In the genomic region with DNA sequence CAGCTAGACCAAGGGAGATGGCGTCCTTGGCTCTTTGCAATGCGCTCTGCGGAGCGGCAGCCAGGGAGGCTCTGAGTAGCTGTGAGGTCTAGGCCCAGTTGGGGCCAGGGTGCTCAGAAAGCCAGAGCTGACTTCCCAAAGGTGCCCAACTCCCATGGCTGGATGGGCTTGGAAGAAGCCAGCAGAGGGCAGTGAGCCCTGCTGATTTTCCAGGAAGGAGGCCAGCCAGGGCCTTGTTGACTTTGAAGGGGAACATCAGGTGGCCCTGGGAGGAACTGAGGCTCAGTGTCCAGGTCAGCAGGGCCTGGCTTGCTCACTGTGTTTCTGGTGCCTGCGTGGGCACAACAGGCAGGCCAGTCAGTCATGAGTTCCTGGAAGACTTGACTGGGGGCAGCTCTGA, we compare ENCODE assay signal across 11 cellular contexts. TPM values are rescaled to one million over a fixed set of nuclear protein-coding genes. Genes with fewer than 3 reads are reported as not detected.
DNase-seq lines count a peak whose midpoint lies in the region; ATAC-seq and TF ChIP-seq lines count a peak whose summit lies in the region.
"Had no signal": no experiment of that assay in that cellular context is flagged by ENCODE, and none has a peak within 500 bp of the region (broad histone marks: within the 10 kb centered on the region; RNA-seq: fewer than 3 reads in every experiment).

No MANE protein-coding gene starts in this region.

- POLR2A ChIA-PET in SK-N-SH (lab: Yijun Ruan, JAX) = interaction anchor here (0.8 kb wide), 1 partner anchor 364 kb away, joined by 4 read pairs; no protein-coding TSS in a partner anchor

- TF ChIP-seq EP300 in SK-N-SH (IDR thresholded peaks at IDR 0.05; ENCODE audit: borderline replicate concordance in 1 of 2, low read depth in 1 of 2, low read length in 1 of 2) = no peak

- CTCF ChIA-PET in SK-N-SH (lab: Yijun Ruan, JAX) = interaction anchor here (1.1 to 6.4 kb wide), 9 partner anchors 11 to 422 kb away, joined by 3 to 75 read pairs (median 3); a partner anchor contains a TSS

- peak; percentile 58 for DNase-seq in DMS 273 (lab: John Stamatoyannopoulos, UW; ENCODE audit: unreplicated experiment)
- no peak for DNase-seq in DMS 273 treated with DMSO at 0.1 percent for 48 hours (lab: John Stamatoyannopoulos, UW)
- no peak for DNase-seq in SK-N-SH
- peak in 4 of 5 donors; percentile 32 to 60 (median 50) for DNase-seq in heart left ventricle
- DNase-seq in retinal pigment epithelial cell (ENCODE audit: low read depth) = no peak
- no peak for DNase-seq in NCI-H2171 treated with DMSO at 0.1 percent for 48 hours (lab: John Stamatoyannopoulos, UW)
- no peak for DNase-seq in activated CD4-positive, alpha-beta T cell treated with anti-CD3 and anti-CD28 coated beads, Interleukin-2, amount 50 U/mL, for 1 hour
- DNase-seq: NCI-H1105 treated with DMSO at 0.1 percent for 48 hours had no signal

- no peak for TF ChIP-seq POLR2A in heart left ventricle (IDR thresholded peaks at IDR 0.05)

- no peaks in the 10 kb centered on the region for H4K20me1 ChIP-seq in SK-N-SH (ENCODE audit: insufficient read depth)

- H3K9ac ChIP-seq in SK-N-SH = no peak overlapping the region

- ATAC-seq in heart left ventricle = peak; percentile 54 to 73 (median 59)
- ATAC-seq in GM21528 (IDR thresholded peaks at IDR 0.05; ENCODE audit: low FRiP score, unreplicated experiment) = no peak

- no peaks in the 10 kb centered on the region for H3K79me2 ChIP-seq in SK-N-SH (ENCODE audit: insufficient read depth)

- peak; percentile 54 for TF ChIP-seq RAD21 in SK-N-SH (IDR thresholded peaks at IDR 0.05; ENCODE audit: low read length)

- no peak overlapping the region for H3K4me3 ChIP-seq in SK-N-SH (ENCODE audit: low read depth in 2 of 2, low read length in 1 of 2)
- no peak overlapping the region for H3K4me3 ChIP-seq in heart left ventricle
- H3K4me3 ChIP-seq in retinal pigment epithelial cell (ENCODE audit: low read length) = no peak overlapping the region
- H3K4me3 ChIP-seq: upper lobe of left lung had no signal

- TF ChIP-seq CTCF in SK-N-SH (IDR thresholded peaks at IDR 0.05) (peak; percentile 33), heart left ventricle (IDR thresholded peaks at IDR 0.05) (peak in 10 of 12 donors; percentile 26 to 50 (median 38)), retinal pigment epithelial cell (conservative IDR thresholded peaks at IDR 0.05; ENCODE audit: low read depth, low read length) (peak; percentile 48)

- H3K9me3 ChIP-seq in SK-N-SH (no peaks in the 10 kb centered on the region), heart left ventricle (no peaks in the 10 kb centered on the region)
- H3K9me3 ChIP-seq: upper lobe of left lung had no signal

- H3K27ac ChIP-seq in SK-N-SH (ENCODE audit: low read depth in 2 of 2, low read length in 1 of 2) (no peak overlapping the region), heart left ventricle (no peak overlapping the region)
- H3K27ac ChIP-seq: 22Rv1, upper lobe of left lung had no signal

- H3K4me2 ChIP-seq in SK-N-SH = no peak overlapping the region

- H3K4me1 ChIP-seq in SK-N-SH (ENCODE audit: control insufficient read depth in 1 of 2, insufficient read depth in 2 of 2, low read depth in 1 of 2, low read length in 1 of 2) (peaks cover 4 to 5% of the 10 kb centered on the region in 2 experiments; a peak in 2 of 4 replicates), heart left ventricle (peaks cover 0 to 13% (median 8%) of the 10 kb centered on the region in 12 donors)

- whole genome bisulfite sequencing in SK-N-SH (ENCODE audit: low lambda C conversion rate) = no CpG with 5 or more reads among the region's 5 CpGs
- WGBS in heart left ventricle, 4 donors = 87 to 96% (median 96%) methylated on average over 5 of the region's 5 CpGs

- H3F3A ChIP-seq in SK-N-SH (replicated peaks; ENCODE audit: insufficient read depth) = peaks cover 4% of the 10 kb centered on the region

- H3K27me3 ChIP-seq in SK-N-SH (ENCODE audit: insufficient read depth) (no peaks in the 10 kb centered on the region), heart left ventricle (no peaks in the 10 kb centered on the region)
- H3K27me3 ChIP-seq: upper lobe of left lung had no signal

- H3K36me3 ChIP-seq in SK-N-SH (replicated peaks in 1 of 2; ENCODE audit: control insufficient read depth in 1 of 2, insufficient read depth in 2 of 2, low read length in 1 of 2) = no peaks in the 10 kb centered on the region
- H3K36me3 ChIP-seq in heart left ventricle = no peaks in the 10 kb centered on the region
- H3K36me3 ChIP-seq: upper lobe of left lung had no signal

- no peak overlapping the region for H2AFZ ChIP-seq in SK-N-SH (ENCODE audit: low read depth)

- H3K9me2 ChIP-seq in SK-N-SH = no peaks in the 10 kb centered on the region

- intact Hi-C loops in heart left ventricle (cut with DNase I) = loop anchor here in 4 of 10 donors (10.0 kb wide), 3 partner anchors 149 to 279 kb away; a partner anchor contains a TSS

TF ChIP-seq in SK-N-SH, 30 proteins besides CTCF, POLR2A, EP300 and RAD21:
- TF ChIP-seq, protein P1, sequence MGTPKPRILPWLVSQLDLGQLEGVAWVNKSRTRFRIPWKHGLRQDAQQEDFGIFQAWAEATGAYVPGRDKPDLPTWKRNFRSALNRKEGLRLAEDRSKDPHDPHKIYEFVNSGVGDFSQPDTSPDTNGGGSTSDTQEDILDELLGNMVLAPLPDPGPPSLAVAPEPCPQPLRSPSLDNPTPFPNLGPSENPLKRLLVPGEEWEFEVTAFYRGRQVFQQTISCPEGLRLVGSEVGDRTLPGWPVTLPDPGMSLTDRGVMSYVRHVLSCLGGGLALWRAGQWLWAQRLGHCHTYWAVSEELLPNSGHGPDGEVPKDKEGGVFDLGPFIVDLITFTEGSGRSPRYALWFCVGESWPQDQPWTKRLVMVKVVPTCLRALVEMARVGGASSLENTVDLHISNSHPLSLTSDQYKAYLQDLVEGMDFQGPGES (IDR thresholded peaks at IDR 0.05; ENCODE audit: low read depth, low read length) = no peak
- TF ChIP-seq SMC3 (IDR thresholded peaks at IDR 0.05; ENCODE audit: low read depth, low read length) = peak; percentile 38

RNA-seq across cellular contexts. Expression of a gene that starts 27.1 kb away (rescaled TPM):
- polyA plus RNA-seq in SK-N-SH (2012; rRNA removed) = not detected in 2 replicates
- not detected in 2 replicates for polyA plus RNA-seq in SK-N-SH (2012; cell fraction: cytosol; rRNA removed)
- polyA plus RNA-seq in SK-N-SH (2012; cell fraction: nucleus; rRNA removed) = not detected in 2 replicates
- under 1 TPM in 1 of 9 donors, not detected in 8; 0.29 TPM for total RNA-seq in heart left ventricle
- not detected for polyA plus RNA-seq in heart left ventricle
- total RNA-seq: upper lobe of left lung had no signal

Comparison
In these comparisons a context has a peak if more than half of its experiments do, and no peak if none do; other contexts are left out.
1. DNase-seq: peak in DMS 273 (single experiment) and heart left ventricle (4 of 5); none in DMS 273 treated with DMSO at 0.1 percent for 48 hours (single experiment), SK-N-SH (single experiment), retinal pigment epithelial cell (single experiment), NCI-H2171 treated with DMSO at 0.1 percent for 48 hours (single experiment) and activated CD4-positive, alpha-beta T cell treated with anti-CD3 and anti-CD28 coated beads, Interleukin-2, amount 50 U/mL, for 1 hour (single experiment).
2. Peak in every context shown above with its lines, with median percentiles within 50 percentile points of each other: CTCF ChIP-seq.